In the genomic region with DNA sequence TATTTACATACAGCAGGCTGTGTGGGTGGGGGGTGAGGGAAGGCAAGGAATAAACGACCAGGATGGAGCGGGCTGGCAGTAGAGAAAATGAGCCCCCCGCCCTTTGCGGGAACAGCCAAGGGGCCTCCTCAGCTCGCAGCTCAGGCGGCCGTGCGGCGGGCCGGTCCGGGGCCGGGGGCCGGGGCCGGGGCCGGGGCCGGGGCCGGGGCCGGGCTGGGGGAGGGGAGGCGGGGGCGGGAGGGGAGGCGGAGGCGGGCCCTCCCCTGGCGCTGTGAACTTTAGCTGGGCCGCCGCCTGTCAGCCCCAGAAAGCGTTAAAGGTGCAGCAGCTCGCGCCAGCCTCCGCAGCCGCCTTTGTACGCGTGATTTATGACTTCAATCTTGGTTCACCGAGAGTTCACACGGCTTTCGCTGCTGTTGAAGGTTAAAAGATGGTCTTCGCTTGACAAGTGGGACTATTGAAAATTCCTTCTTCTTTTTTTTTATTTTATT, we compare ENCODE assay signal across 10 cellular contexts. TPM values are rescaled to one million over a fixed set of nuclear protein-coding genes. Genes with fewer than 3 reads are reported as not detected.
A peak's percentile ranks its signal among the peaks of the same experiment; 100 is the strongest.
DNase-seq lines count a peak whose midpoint lies in the region; ATAC-seq, FAIRE-seq and TF ChIP-seq lines count a peak whose summit lies in the region.
"Had no signal": no experiment of that assay in that cellular context is flagged by ENCODE, and none has a peak within 500 bp of the region (broad histone marks: within the 10 kb centered on the region; RNA-seq: fewer than 3 reads in every experiment).

No MANE protein-coding gene starts in this region.

- dilution Hi-C loops in mammary epithelial cell (cut with HindIII; ENCODE audit: low sequenced_read_pairs) = no loop called here

- H3K4me1 ChIP-seq in small intestine (ENCODE audit: control insufficient read depth in 2 of 2, insufficient read depth in 1 of 2, low read depth in 1 of 2, low read length in 1 of 2) (no peaks in the 10 kb centered on the region), mammary epithelial cell (ENCODE audit: insufficient read depth, low read length) (no peaks in the 10 kb centered on the region)

- peaks cover 9% of the 10 kb centered on the region for H3K36me3 Mint-ChIP-seq in central memory CD8-positive, alpha-beta T cell (ENCODE audit: insufficient read depth)

- H3K9me3 Mint-ChIP-seq in central memory CD8-positive, alpha-beta T cell = no peaks in the 10 kb centered on the region

- peak overlapping the region; percentile 100 for H3K27ac Mint-ChIP-seq in central memory CD8-positive, alpha-beta T cell (ENCODE audit: low read depth)

- intact Hi-C loops in mammary epithelial cell (cut with micrococcal nuclease) = no loop called here

- H3K4me3 ChIP-seq in GM12864 (ENCODE audit: low read depth, low read length) = peak overlapping the region; percentile 20
- peak overlapping the region; percentile 7 to 57 for H3K4me3 ChIP-seq in small intestine (ENCODE audit: low read depth in 1 of 2, low read length in 2 of 2)
- no peak overlapping the region for H3K4me3 ChIP-seq in mammary epithelial cell (replicated peaks in 1 of 3; ENCODE audit: insufficient read depth in 1 of 3, low read depth in 2 of 3, low read length in 3 of 3)

- peaks cover 40% of the 10 kb centered on the region for H3K4me1 Mint-ChIP-seq in central memory CD8-positive, alpha-beta T cell

- DNase-seq in GM12864 (ENCODE audit: low read depth) (no peak), T follicular helper cell (ENCODE audit: low read depth) (peak; percentile 10), small intestine (peak; percentile 77), germinal center (ENCODE audit: low spot score) (no peak), cerebellar nuclear complex (lab: John Stamatoyannopoulos, UW) (no peak), mammary epithelial cell (no peak)
- DNase-seq in central memory CD8-positive, alpha-beta T cell (ENCODE audit: low spot score in 2 of 2) = peak in 1 of 2 donors; percentile 40

- H3K9me3 ChIP-seq in small intestine (ENCODE audit: control insufficient read depth, low read depth) (no peaks in the 10 kb centered on the region), mammary epithelial cell (replicated peaks; ENCODE audit: insufficient read depth, low read length) (no peaks in the 10 kb centered on the region)

- 0 to 2% (median 1%) methylated on average over 16 to 35 of the region's 36 CpGs for WGBS in small intestine, 3 donors
- WGBS in mammary epithelial cell (ENCODE audit: low coverage, missing lambda C conversion rate) = 18% methylated on average over 8 of the region's 36 CpGs

- in situ Hi-C loops in mammary epithelial cell (cut with MboI; ENCODE audit: low sequenced_read_pairs in 2 of 2) = no loop called here

- H2AFZ ChIP-seq in mammary epithelial cell (ENCODE audit: low read depth, low read length) = no peak overlapping the region

- CTCF ChIA-PET in mammary epithelial cell (lab: Charles Lee; ENCODE audit: low non-redundant PET) = no interaction called here

- BruUV-seq in mammary epithelial cell (replicated peaks; lab: Mats Ljungman, UMichigan) = no TSS peak

- no peak for FAIRE-seq in small intestine (lab: Jason Lieb, UNC)
- FAIRE-seq: bronchial epithelial cell had no signal

- TF ChIP-seq CTCF in GM12864 (IDR thresholded peaks at IDR 0.05; ENCODE audit: low read depth, low read length, missing control alignments) (no peak), mammary epithelial cell (conservative IDR thresholded peaks at IDR 0.05 in 1 of 2, IDR thresholded peaks at IDR 0.05 in 1 of 2; ENCODE audit: extremely low read depth in 1 of 2, insufficient read depth in 1 of 2, low read depth in 1 of 2, low read length in 2 of 2) (no peak)

- peak; percentile 54 for ATAC-seq in central memory CD8-positive, alpha-beta T cell (replicated peaks; ENCODE audit: extremely low read depth, poor library complexity, severe bottlenecking)
- ATAC-seq in HG02678 (IDR thresholded peaks at IDR 0.05; ENCODE audit: unreplicated experiment) = no peak
- ATAC-seq: HCT116 had no signal

- no peaks in the 10 kb centered on the region for H3K36me3 ChIP-seq in small intestine (ENCODE audit: control insufficient read depth in 2 of 2, insufficient read depth in 2 of 2, low read length in 2 of 2)
- H3K36me3 ChIP-seq in mammary epithelial cell (ENCODE audit: insufficient read depth, low read length) = no peaks in the 10 kb centered on the region

- no peak overlapping the region for H3K4me2 ChIP-seq in mammary epithelial cell (ENCODE audit: insufficient read depth, low read depth, low read length)

- H3K9ac ChIP-seq in mammary epithelial cell (ENCODE audit: insufficient read depth, low read length) = no peak overlapping the region

- peak overlapping the region; percentile 82 for H3K4me3 Mint-ChIP-seq in central memory CD8-positive, alpha-beta T cell

- peak overlapping the region; percentile 78 to 89 for H3K27ac ChIP-seq in small intestine (ENCODE audit: low read depth in 1 of 2, low read length in 1 of 2)
- no peak overlapping the region for H3K27ac ChIP-seq in mammary epithelial cell (ENCODE audit: insufficient read depth, low read depth, low read length)

- H3K79me2 ChIP-seq in mammary epithelial cell (ENCODE audit: insufficient read depth, low read length) = no peaks in the 10 kb centered on the region

- no peaks in the 10 kb centered on the region for H4K20me1 ChIP-seq in mammary epithelial cell (ENCODE audit: insufficient read depth, low read length)

- H3K27me3 Mint-ChIP-seq in central memory CD8-positive, alpha-beta T cell = no peaks in the 10 kb centered on the region

- H3K27me3 ChIP-seq in small intestine (ENCODE audit: control insufficient read depth in 2 of 2, insufficient read depth in 2 of 2, low read length in 2 of 2) = no peaks in the 10 kb centered on the region
- H3K27me3 ChIP-seq in mammary epithelial cell (ENCODE audit: insufficient read depth, low read length) = no peaks in the 10 kb centered on the region

RNA-seq across cellular contexts. Expression of a gene that starts 28.8 kb away (rescaled TPM):
- polyA plus RNA-seq in small intestine (1 to 10 TPM in 1 of 3 donors, under 1 TPM in 1, not detected in 1; 0.54 to 1.1 TPM), mammary epithelial cell (2.4 TPM)
- total RNA-seq in mammary epithelial cell = 10 to 100 TPM in 1 of 2 donors, under 1 TPM in 1; 0.83 to 11.9 TPM
- 4.0 TPM for polyA minus RNA-seq in mammary epithelial cell
- total RNA-seq: bronchial epithelial cell had no signal

RNA-seq across cellular contexts. Expression of a gene that starts 49.6 kb away (rescaled TPM):
- polyA plus RNA-seq in small intestine (under 1 TPM in 1 of 3 donors, not detected in 2; 0.63 TPM), mammary epithelial cell (0.80 TPM)
- total RNA-seq in mammary epithelial cell = 1 to 10 TPM in 1 of 2 donors, under 1 TPM in 1; 0.67 to 1.4 TPM
- polyA minus RNA-seq in mammary epithelial cell = not detected
- total RNA-seq: bronchial epithelial cell had no signal

RNA-seq across cellular contexts. Expression of a gene that starts 54.2 kb away (rescaled TPM):
- polyA plus RNA-seq in small intestine (1 to 10 TPM in 2 of 3 donors, not detected in 1; 1.5 to 1.9 TPM), mammary epithelial cell (4.2 TPM)
- total RNA-seq in mammary epithelial cell = 10 to 100 TPM in 1 of 2 donors, 1 to 10 TPM in 1; 1.7 to 10.9 TPM
- polyA minus RNA-seq in mammary epithelial cell = 0.57 TPM
- total RNA-seq: bronchial epithelial cell had no signal

Comparison
In these comparisons a context has a peak if more than half of its experiments do, and no peak if none do; other contexts are left out.
1. DNase-seq: peak in T follicular helper cell (single experiment) and small intestine (single experiment); none in GM12864 (single experiment), germinal center (single experiment), cerebellar nuclear complex (0 of 2) and mammary epithelial cell (single experiment).
2. H3K4me3 ChIP-seq: peak in GM12864 (single experiment) and small intestine (2 of 2); none in mammary epithelial cell (0 of 3).